Comparison of ENCODE assay signal across 8 cellular contexts in the genomic region with DNA sequence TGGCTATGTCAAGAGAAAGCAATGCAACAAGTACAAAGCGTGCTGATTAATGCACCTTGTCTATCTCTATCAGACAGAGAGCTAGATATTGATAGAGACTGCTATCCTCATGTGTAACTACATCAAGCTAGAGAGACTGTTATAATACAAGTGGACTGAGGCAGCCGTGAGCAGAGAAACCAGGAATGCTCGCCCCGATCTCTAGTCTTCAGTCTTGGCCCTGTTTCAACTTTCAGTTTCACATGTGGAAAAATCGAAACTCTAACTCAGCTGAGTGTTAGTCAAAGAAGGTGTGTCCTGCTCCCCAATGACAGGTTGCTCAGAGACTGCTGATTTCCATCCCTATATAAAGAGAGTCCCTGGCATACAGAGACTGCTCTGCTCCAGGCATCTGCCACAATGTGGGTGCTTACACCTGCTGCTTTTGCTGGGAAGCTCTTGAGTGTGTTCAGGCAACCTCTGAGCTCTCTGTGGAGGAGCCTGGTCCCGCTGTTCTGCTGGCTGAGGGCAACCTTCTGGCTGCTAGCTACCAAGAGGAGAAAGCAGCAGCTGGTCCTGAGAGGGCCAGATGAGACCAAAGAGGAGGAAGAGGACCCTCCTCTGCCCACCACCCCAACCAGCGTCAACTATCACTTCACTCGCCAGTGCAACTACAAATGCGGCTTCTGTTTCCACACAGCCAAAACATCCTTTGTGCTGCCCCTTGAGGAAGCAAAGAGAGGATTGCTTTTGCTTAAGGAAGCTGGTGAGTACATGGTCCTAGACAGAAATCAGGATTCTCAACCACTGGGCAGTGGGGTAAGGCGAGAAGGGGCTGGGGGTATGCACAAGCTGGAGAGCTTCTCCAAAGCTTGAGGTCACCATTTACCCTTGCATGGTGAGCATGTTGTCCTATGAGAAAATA. TPM values are rescaled to one million over a fixed set of nuclear protein-coding genes. Genes with fewer than 3 reads are reported as not detected.
A peak's percentile ranks its signal among the peaks of the same experiment; 100 is the strongest.
DNase-seq lines count a peak whose midpoint lies in the region; ATAC-seq, FAIRE-seq and TF ChIP-seq lines count a peak whose summit lies in the region.

A gene with protein sequence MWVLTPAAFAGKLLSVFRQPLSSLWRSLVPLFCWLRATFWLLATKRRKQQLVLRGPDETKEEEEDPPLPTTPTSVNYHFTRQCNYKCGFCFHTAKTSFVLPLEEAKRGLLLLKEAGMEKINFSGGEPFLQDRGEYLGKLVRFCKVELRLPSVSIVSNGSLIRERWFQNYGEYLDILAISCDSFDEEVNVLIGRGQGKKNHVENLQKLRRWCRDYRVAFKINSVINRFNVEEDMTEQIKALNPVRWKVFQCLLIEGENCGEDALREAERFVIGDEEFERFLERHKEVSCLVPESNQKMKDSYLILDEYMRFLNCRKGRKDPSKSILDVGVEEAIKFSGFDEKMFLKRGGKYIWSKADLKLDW (plus strand): TSS at position 376 of the 904 bp plus-strand sequence. CDS start 24 bp downstream, at position 400.

- peak within 1 kb of the TSS; percentile 70 to 89 for H3K27ac Mint-ChIP-seq in natural killer cell

- no peak for FAIRE-seq in HTR-8/SVneo (lab: Jason Lieb, UNC)

- no peak within 1 kb of the TSS for H3K9ac ChIP-seq in KMS-11

- peaks cover 17% of the 10 kb centered on the region for H3K4me1 ChIP-seq in KMS-11 (ENCODE audit: low read depth, poor library complexity, severe bottlenecking)
- peaks cover 22% of the 10 kb centered on the region for H3K4me1 ChIP-seq in effector memory CD4-positive, alpha-beta T cell (ENCODE audit: control insufficient read depth, insufficient read depth, low read length, poor library complexity, severe bottlenecking)

- no peaks in the 10 kb centered on the region for H3K27me3 Mint-ChIP-seq in natural killer cell (ENCODE audit: low read depth in 2 of 2)

- no peaks in the 10 kb centered on the region for H3K79me2 ChIP-seq in KMS-11 (ENCODE audit: insufficient read depth, low read depth)

- H4K20me1 ChIP-seq in KMS-11 (ENCODE audit: insufficient read depth): no peaks in the 10 kb centered on the region

- peaks cover 0 to 3% of the 10 kb centered on the region in 2 donors for H3K9me3 Mint-ChIP-seq in natural killer cell

- no peak within 1 kb of the TSS for H2AFZ ChIP-seq in KMS-11 (ENCODE audit: low read depth)

- H3K4me3 ChIP-seq in KMS-11 (IDR thresholded peaks at IDR 0.05; ENCODE audit: insufficient read depth, low read depth, low read length): no peak within 1 kb of the TSS
- H3K4me3 ChIP-seq in effector memory CD4-positive, alpha-beta T cell (ENCODE audit: insufficient read depth, low read depth, low read length, poor library complexity, severe bottlenecking): peak within 1 kb of the TSS; percentile 65

- no peak within 1 kb of the TSS for H3K27ac ChIP-seq in KMS-11
- H3K27ac ChIP-seq in effector memory CD4-positive, alpha-beta T cell (ENCODE audit: insufficient read depth, low read length, poor library complexity, severe bottlenecking): no peak within 1 kb of the TSS

- TF ChIP-seq CTCF in KMS-11 (conservative IDR thresholded peaks at IDR 0.05; ENCODE audit: low read depth, low read length) (no peak), natural killer cell (IDR thresholded peaks at IDR 0.05) (no peak)

- DNase-seq in GDM1 (lab: John Stamatoyannopoulos, UW): peak; percentile 14
- peak in 3 of 5 donors; percentile 9 to 60 (median 10) for DNase-seq in T-helper 1 cell
- peak in 1 of 3 donors; percentile 3 for DNase-seq in effector memory CD4-positive, alpha-beta T cell
- no peak for DNase-seq in natural killer cell
- DNase-seq in HTR-8/SVneo (ENCODE audit: insufficient read length, low spot score): no peak
- no peak for DNase-seq in NCI-H1436 treated with DMSO at 0.1 percent for 48 hours (lab: John Stamatoyannopoulos, UW)

- no peaks in the 10 kb centered on the region for H3K36me3 ChIP-seq in KMS-11 (ENCODE audit: insufficient read depth)
- no peaks in the 10 kb centered on the region for H3K36me3 ChIP-seq in effector memory CD4-positive, alpha-beta T cell (ENCODE audit: control insufficient read depth, insufficient read depth, low read length)

- H3K4me1 Mint-ChIP-seq in natural killer cell: peaks cover 38 to 39% of the 10 kb centered on the region in 2 donors

- intact Hi-C loops in natural killer cell (cut with micrococcal nuclease): loop anchor here (1.0 kb wide), 1 partner anchor 11 kb away; no protein-coding TSS in a partner anchor

- no peaks in the 10 kb centered on the region for H3K36me3 Mint-ChIP-seq in natural killer cell

- peak within 1 kb of the TSS; percentile 51 for H3K4me2 ChIP-seq in KMS-11

- ATAC-seq in GM21528 (IDR thresholded peaks at IDR 0.05; ENCODE audit: low FRiP score, unreplicated experiment): peak; percentile 89
- peak; percentile 89 to 94 (median 91) for ATAC-seq in natural killer cell

- H3K27me3 ChIP-seq in KMS-11 (ENCODE audit: insufficient read depth, low read depth): no peaks in the 10 kb centered on the region
- H3K27me3 ChIP-seq in effector memory CD4-positive, alpha-beta T cell (replicated peaks; ENCODE audit: control insufficient read depth, insufficient read depth, low read length, poor library complexity, severe bottlenecking): no peaks in the 10 kb centered on the region

- peak within 1 kb of the TSS; percentile 86 for H3K4me3 Mint-ChIP-seq in natural killer cell

- no peaks in the 10 kb centered on the region for H3K9me3 ChIP-seq in effector memory CD4-positive, alpha-beta T cell (ENCODE audit: control insufficient read depth, low read length)

RNA-seq across cellular contexts. Expression of the gene that starts here (rescaled TPM):
- 10 to 100 TPM in 1 of 3 donors, 1 to 10 TPM in 2; 7.9 to 12.0 (median 9.4) TPM for total RNA-seq in natural killer cell

Comparison
In these comparisons a context has a peak if more than half of its experiments do, and no peak if none do; other contexts are left out.
1. DNase-seq: peak in GDM1 (single experiment) and T-helper 1 cell (3 of 5); none in natural killer cell (single experiment), HTR-8/SVneo (single experiment) and NCI-H1436 treated with DMSO at 0.1 percent for 48 hours (single experiment).